9 cellular contexts compared by ENCODE assay signal in the genomic region with DNA sequence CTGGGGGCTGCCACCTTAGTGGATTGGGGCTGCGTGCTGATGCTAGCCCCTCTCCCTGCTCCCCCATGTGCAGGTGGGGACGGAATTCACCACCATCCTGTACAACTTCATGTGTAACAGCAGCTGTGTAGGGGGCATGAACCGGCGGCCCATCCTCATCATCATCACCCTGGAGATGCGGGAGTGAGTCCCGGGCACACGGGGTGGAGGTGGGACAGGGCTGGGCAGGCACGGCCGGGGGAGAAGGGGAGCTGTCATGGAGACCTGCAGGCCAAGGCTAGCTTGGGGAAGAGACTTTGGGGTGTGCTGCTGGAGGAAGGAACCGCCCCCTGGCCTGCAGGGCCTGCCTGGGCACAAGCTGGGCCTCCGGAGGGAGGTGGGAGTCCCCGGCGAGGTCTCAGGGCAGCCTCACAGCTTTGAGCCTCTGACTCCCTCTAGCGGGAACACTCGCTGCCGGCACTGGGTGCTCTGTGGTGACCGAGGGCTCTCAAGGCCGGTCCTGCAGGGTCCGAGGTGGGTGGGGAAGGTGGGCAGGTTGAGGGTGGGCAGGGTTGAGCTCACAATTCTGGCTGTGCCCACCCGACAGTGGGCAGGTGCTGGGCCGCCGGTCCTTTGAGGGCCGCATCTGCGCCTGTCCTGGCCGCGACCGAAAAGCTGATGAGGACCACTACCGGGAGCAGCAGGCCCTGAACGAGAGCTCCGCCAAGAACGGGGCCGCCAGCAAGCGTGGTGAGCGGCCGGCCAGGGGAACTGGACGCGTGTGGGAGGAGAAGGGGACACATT. TPM values are rescaled to one million over a fixed set of nuclear protein-coding genes. Genes with fewer than 3 reads are reported as not detected.
DNase-seq lines count a peak whose midpoint lies in the region; ATAC-seq and TF ChIP-seq lines count a peak whose summit lies in the region.
"Had no signal": no experiment of that assay in that cellular context is flagged by ENCODE, and none has a peak within 500 bp of the region (broad histone marks: within the 10 kb centered on the region; RNA-seq: fewer than 3 reads in every experiment).

No MANE protein-coding gene starts in this region.

- H3K27me3 Mint-ChIP-seq in stimulated activated memory B cell treated with anti-CD40 and anti-IgM and Interleukin-4, amounts not matched to agents 10 μg/mL and 1 μg/mL and 100 μg/mL, for 72 hours = peaks cover 42% of the 10 kb centered on the region

- H3K27ac Mint-ChIP-seq in stimulated activated memory B cell treated with anti-CD40 and anti-IgM and Interleukin-4, amounts not matched to agents 10 μg/mL and 1 μg/mL and 100 μg/mL, for 72 hours = no peak overlapping the region

- H3K9me3 Mint-ChIP-seq in stimulated activated memory B cell treated with anti-CD40 and anti-IgM and Interleukin-4, amounts not matched to agents 10 μg/mL and 1 μg/mL and 100 μg/mL, for 72 hours = peaks cover 4% of the 10 kb centered on the region

- TF ChIP-seq CTCF in Panc1 (IDR thresholded peaks at IDR 0.05) (peak; percentile 89), foreskin fibroblast (IDR thresholded peaks at IDR 0.05; ENCODE audit: low read depth, low read length) (peak; percentile 36)

- H3K4me3 ChIP-seq in Panc1 (ENCODE audit: low read depth in 2 of 2, low read length in 2 of 2) = no peak overlapping the region
- H3K4me3 ChIP-seq in foreskin fibroblast (ENCODE audit: low read depth in 1 of 2, low read length in 2 of 2) = no peak overlapping the region
- H3K4me3 ChIP-seq: esophagus muscularis mucosa had no signal

- H3K36me3 Mint-ChIP-seq in stimulated activated memory B cell treated with anti-CD40 and anti-IgM and Interleukin-4, amounts not matched to agents 10 μg/mL and 1 μg/mL and 100 μg/mL, for 72 hours = no peaks in the 10 kb centered on the region

- DNase-seq in activated T-cell treated with anti-CD3 and anti-CD28 coated beads for 48 hours (ENCODE audit: low read depth) (peak; percentile 24), activated T-cell treated with anti-CD3 and anti-CD28 coated beads for 4 hours (no peak), Panc1 (ENCODE audit: low read depth, low spot score) (no peak), foreskin fibroblast (peak in 1 of 2 donors; percentile 37), COLO829 (ENCODE audit: low spot score) (no peak)

- POLR2A ChIA-PET in Panc1 (lab: Charles Lee) = no interaction called here

- peaks cover 6% of the 10 kb centered on the region for H3K4me1 Mint-ChIP-seq in stimulated activated memory B cell treated with anti-CD40 and anti-IgM and Interleukin-4, amounts not matched to agents 10 μg/mL and 1 μg/mL and 100 μg/mL, for 72 hours

- no peaks in the 10 kb centered on the region; the same call in 1 of the 2 replicates for H3K4me1 ChIP-seq in Panc1 (ENCODE audit: control insufficient read depth, insufficient read depth, low read length)

- in situ Hi-C loops in Panc1 (cut with HindIII; ENCODE audit: low pct_unique_long_range_greater_than_20kb, low sequenced_read_pairs) = no loop called here

- H3K4me3 Mint-ChIP-seq in stimulated activated memory B cell treated with anti-CD40 and anti-IgM and Interleukin-4, amounts not matched to agents 10 μg/mL and 1 μg/mL and 100 μg/mL, for 72 hours = no peak overlapping the region

- H3K27me3 ChIP-seq in Panc1 (ENCODE audit: control insufficient read depth, insufficient read depth, low read length) = no peaks in the 10 kb centered on the region

- intact Hi-C loops in Panc1 (cut with micrococcal nuclease; ENCODE audit: unreplicated experiment) = loop anchor here (10.0 kb wide), 2 partner anchors 72 to 102 kb away; a partner anchor contains a TSS

- H3K27ac ChIP-seq in Panc1 (ENCODE audit: low read length) = no peak overlapping the region
- H3K27ac ChIP-seq: esophagus muscularis mucosa had no signal

- no TSS peak for BruUV-seq in Panc1 (replicated peaks; lab: Mats Ljungman, UMichigan)

- ATAC-seq in Panc1 (peak; percentile 85), HG03439 (IDR thresholded peaks at IDR 0.05; ENCODE audit: unreplicated experiment) (no peak), HG02852 (IDR thresholded peaks at IDR 0.05; ENCODE audit: unreplicated experiment) (no peak)
- ATAC-seq in stimulated activated memory B cell treated with anti-CD40 and anti-IgM and Interleukin-4, amounts not matched to agents 10 μg/mL and 1 μg/mL and 100 μg/mL, for 72 hours = peak; percentile 56

- CTCF ChIA-PET in Panc1 (lab: Charles Lee) = interaction anchor here (0.5 to 0.8 kb wide), 4 partner anchors 15 to 99 kb away, joined by 3 to 6 read pairs (median 4); no protein-coding TSS in a partner anchor

- no peaks in the 10 kb centered on the region for H3K36me3 ChIP-seq in Panc1 (ENCODE audit: control insufficient read depth, insufficient read depth, low read length)
- H3K36me3 ChIP-seq: esophagus muscularis mucosa had no signal

- no peaks in the 10 kb centered on the region for H3K9me3 ChIP-seq in Panc1 (ENCODE audit: control insufficient read depth, insufficient read depth, low read depth, low read length)
- H3K9me3 ChIP-seq: esophagus muscularis mucosa had no signal

RNA-seq across cellular contexts. Expression of a gene that starts 25.0 kb away (rescaled TPM):
- total RNA-seq in Panc1 (2021; ENCODE audit: unreplicated experiment) = not detected
- 0.10 TPM for polyA plus RNA-seq in Panc1 (2012; ENCODE audit: insufficient read length)
- total RNA-seq: esophagus muscularis mucosa had no signal

RNA-seq across cellular contexts. Expression of a gene that starts 45.3 kb away (rescaled TPM):
- 35.5 TPM for total RNA-seq in Panc1 (2021; ENCODE audit: unreplicated experiment)
- 37.1 TPM for polyA plus RNA-seq in Panc1 (2012; ENCODE audit: insufficient read length)

Comparison
In these comparisons a context has a peak if more than half of its experiments do, and no peak if none do; other contexts are left out.
1. ATAC-seq: peak in Panc1 (single experiment) and stimulated activated memory B cell treated with anti-CD40 and anti-IgM and Interleukin-4, amounts not matched to agents 10 μg/mL and 1 μg/mL and 100 μg/mL, for 72 hours (single experiment); none in HG03439 (single experiment) and HG02852 (single experiment).